In the genomic region with DNA sequence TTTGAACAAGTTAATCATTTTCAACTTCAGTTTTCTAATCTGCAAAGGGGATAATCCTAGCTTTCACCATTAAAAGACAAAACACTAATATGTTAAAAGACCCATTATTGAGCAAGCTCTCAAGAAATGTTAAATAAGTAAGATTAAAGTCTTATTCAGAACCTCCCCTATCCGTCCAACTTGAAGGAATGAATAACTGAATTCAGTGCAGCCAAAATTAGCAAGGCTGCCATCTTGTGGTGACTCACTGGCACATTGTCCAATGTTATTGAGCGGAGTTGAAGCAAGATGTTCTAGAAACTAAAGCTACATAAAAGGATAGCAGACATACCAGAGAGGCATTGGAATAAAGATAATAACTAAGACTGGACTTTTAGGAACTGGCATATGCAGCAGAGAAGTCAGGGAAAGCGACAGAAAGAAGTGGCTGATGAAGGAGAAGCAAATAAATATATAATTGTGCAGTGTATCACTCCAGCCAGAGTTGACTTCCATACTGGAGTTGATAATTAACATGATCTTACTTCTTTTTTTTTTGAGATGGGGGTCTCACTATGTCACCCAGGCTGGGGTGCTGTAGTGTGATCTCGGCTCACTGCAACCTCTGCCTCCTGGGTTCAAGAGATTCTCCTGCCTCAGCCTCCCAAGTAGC, we compare ENCODE assay signal across 8 cellular contexts. TPM values are rescaled to one million over a fixed set of nuclear protein-coding genes. Genes with fewer than 3 reads are reported as not detected.
A peak's percentile ranks its signal among the peaks of the same experiment; 100 is the strongest.
DNase-seq lines count a peak whose midpoint lies in the region; ATAC-seq and TF ChIP-seq lines count a peak whose summit lies in the region.

No MANE protein-coding gene starts in this region.

- in situ Hi-C loops in GM13976 (cut with MboI; ENCODE audit: low sequenced_read_pairs, unreplicated experiment) (no loop called here), transverse colon (cut with MboI; ENCODE audit: low pct_ligation_motif_present in 1 of 4, low pct_unique_long_range_greater_than_20kb in 1 of 4, low sequenced_read_pairs in 3 of 4) (no loop called here)

- peak; percentile 52 for ATAC-seq in mucosa of descending colon

- no peak overlapping the region for H3K27ac ChIP-seq in effector memory CD4-positive, alpha-beta T cell (ENCODE audit: insufficient read depth, low read length, poor library complexity, severe bottlenecking)
- H3K27ac ChIP-seq in transverse colon: peak overlapping the region in 1 of 4 donors; percentile 78

- no peak for TF ChIP-seq POLR2A in transverse colon (IDR thresholded peaks at IDR 0.05)

- no peak overlapping the region for H3K4me3 ChIP-seq in effector memory CD4-positive, alpha-beta T cell (ENCODE audit: insufficient read depth, low read depth, low read length, poor library complexity, severe bottlenecking)
- H3K4me3 ChIP-seq in mucosa of descending colon (no peak overlapping the region), transverse colon (no peak overlapping the region)

- H3K9me3 ChIP-seq in effector memory CD4-positive, alpha-beta T cell (ENCODE audit: control insufficient read depth, low read length): no peaks in the 10 kb centered on the region
- no peaks in the 10 kb centered on the region for H3K9me3 ChIP-seq in mucosa of descending colon
- H3K9me3 ChIP-seq in transverse colon: no peaks in the 10 kb centered on the region

- no peaks in the 10 kb centered on the region for H3K36me3 ChIP-seq in effector memory CD4-positive, alpha-beta T cell (ENCODE audit: control insufficient read depth, insufficient read depth, low read length)
- no peaks in the 10 kb centered on the region for H3K36me3 ChIP-seq in mucosa of descending colon (ENCODE audit: low read depth)
- no peaks in the 10 kb centered on the region for H3K36me3 ChIP-seq in transverse colon

- no peaks in the 10 kb centered on the region for H3K27me3 ChIP-seq in effector memory CD4-positive, alpha-beta T cell (replicated peaks; ENCODE audit: control insufficient read depth, insufficient read depth, low read length, poor library complexity, severe bottlenecking)
- no peaks in the 10 kb centered on the region for H3K27me3 ChIP-seq in transverse colon

- peaks cover 15% of the 10 kb centered on the region for H3K4me1 ChIP-seq in effector memory CD4-positive, alpha-beta T cell (ENCODE audit: control insufficient read depth, insufficient read depth, low read length, poor library complexity, severe bottlenecking)
- peaks cover 34% of the 10 kb centered on the region for H3K4me1 ChIP-seq in mucosa of descending colon (ENCODE audit: low read depth)
- peaks cover 0 to 74% (median 20%) of the 10 kb centered on the region in 4 donors for H3K4me1 ChIP-seq in transverse colon

- TF ChIP-seq EP300 in transverse colon (IDR thresholded peaks at IDR 0.05; ENCODE audit: low read depth): no peak

- intact Hi-C loops in mucosa of descending colon (cut with DNase I, micrococcal nuclease): no loop called here
- intact Hi-C loops in transverse colon (cut with DNase I; ENCODE audit: low total_unique reads): no loop called here

- TF ChIP-seq CTCF in GM13976 (IDR thresholded peaks at IDR 0.05; ENCODE audit: borderline replicate concordance, control extremely low read depth, extremely low read depth, insufficient read depth, missing control alignments) (peak; percentile 87), mucosa of descending colon (IDR thresholded peaks at IDR 0.05) (peak; percentile 35), transverse colon (IDR thresholded peaks at IDR 0.05) (peak; percentile 48 to 64 (median 61))

- WGBS in transverse colon (ENCODE audit: low coverage in 1 of 2), 2 donors: 33 to 41% methylated on average over 4 of the region's 4 CpGs

- DNase-seq in AG08396 (ENCODE audit: low spot score) (peak; percentile 53), GM13976 (ENCODE audit: low spot score) (peak; percentile 58), NCI-H2196 treated with DMSO at 0.1 percent for 48 hours (lab: John Stamatoyannopoulos, UW; ENCODE audit: unreplicated experiment) (peak; percentile 12), mucosa of descending colon (peak in 1 of 3 donors; percentile 86), transverse colon (peak; percentile 72), cerebellar nuclear complex (lab: John Stamatoyannopoulos, UW) (no peak)
- peak; percentile 38 for DNase-seq in activated CD4-positive, CD25-positive, alpha-beta regulatory T cell treated with anti-CD3 and anti-CD28 coated beads, Interleukin-2, amount 50 U/mL, for 16 hours (ENCODE audit: low read depth, low spot score)
- peak; percentile 5 to 37 (median 16) for DNase-seq in effector memory CD4-positive, alpha-beta T cell

RNA-seq across cellular contexts. Expression of a gene that starts 8.2 kb away (rescaled TPM):
- total RNA-seq in mucosa of descending colon (100 to 1,000 TPM; 357 to 488 (median 444) TPM), transverse colon (100 to 1,000 TPM in 3 of 4 donors, 10 to 100 TPM in 1; 81.0 to 290 (median 238) TPM)

Comparison
In these comparisons a context has a peak if more than half of its experiments do, and no peak if none do; other contexts are left out.
1. DNase-seq: peak in AG08396 (single experiment), GM13976 (single experiment), NCI-H2196 treated with DMSO at 0.1 percent for 48 hours (single experiment), activated CD4-positive, CD25-positive, alpha-beta regulatory T cell treated with anti-CD3 and anti-CD28 coated beads, Interleukin-2, amount 50 U/mL, for 16 hours (single experiment), effector memory CD4-positive, alpha-beta T cell (3 of 3) and transverse colon (single experiment); none in cerebellar nuclear complex (0 of 2).
2. CTCF ChIP-seq: peak in every context shown above with its lines; median percentile 87 in GM13976; 61 in transverse colon; 35 in mucosa of descending colon.